Comparison of ENCODE assay signal across 19 cellular contexts in the genomic region with DNA sequence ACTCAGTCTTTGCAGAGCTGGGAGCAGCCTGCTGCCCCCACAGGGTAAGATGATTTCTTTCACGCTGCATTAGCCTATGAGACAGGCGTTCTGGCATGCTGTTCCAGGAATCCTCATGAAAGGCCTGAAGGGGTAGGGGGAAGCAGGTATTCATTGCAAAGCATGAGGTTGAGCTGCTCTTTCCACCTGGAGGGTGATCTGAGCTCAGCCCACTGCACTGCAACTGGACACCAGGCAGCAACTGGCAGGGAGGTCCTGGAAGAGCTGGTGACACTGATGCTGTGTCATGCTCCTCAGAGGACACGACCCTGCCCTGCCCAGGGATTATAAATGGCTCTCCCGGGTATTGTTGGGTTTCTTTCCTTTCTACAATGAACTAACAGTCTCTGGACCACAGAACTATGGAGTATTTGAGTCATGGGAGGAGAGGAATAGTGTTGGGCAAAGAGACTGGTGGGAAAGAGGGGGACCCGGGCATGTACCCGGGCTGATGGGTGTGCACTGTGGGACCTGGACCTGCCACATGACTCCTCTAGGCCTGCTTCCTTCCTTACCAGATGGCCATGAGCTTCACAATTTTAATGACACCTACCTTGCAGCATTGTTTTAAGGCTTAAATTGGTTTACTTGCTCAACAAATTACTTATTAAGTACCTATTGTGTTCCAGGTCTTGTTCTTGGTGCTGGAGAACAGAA. TPM values are rescaled to one million over a fixed set of nuclear protein-coding genes. Genes with fewer than 3 reads are reported as not detected.
DNase-seq lines count a peak whose midpoint lies in the region; ATAC-seq, FAIRE-seq and TF ChIP-seq lines count a peak whose summit lies in the region.
"Had no signal": no experiment of that assay in that cellular context is flagged by ENCODE, and none has a peak within 500 bp of the region (broad histone marks: within the 10 kb centered on the region; RNA-seq: fewer than 3 reads in every experiment).

No MANE protein-coding gene starts in this region.

- no peak for FAIRE-seq in frontal cortex (lab: Jason Lieb, UNC)

- ATAC-seq in GM23338 (peak; percentile 56), gastrocnemius medialis (peak; percentile 92 to 99)
- ATAC-seq: activated CD8-positive, alpha-beta T cell treated with anti-CD3 and anti-CD28 coated beads for 36 hours; activated T-cell treated with anti-CD3 and anti-CD28 coated beads, Interleukin-2, amount 50 U/mL, for 4 hours; T-cell had no signal

- TF ChIP-seq CTCF in GM23338 (conservative IDR thresholded peaks at IDR 0.05; ENCODE audit: low read depth in 2 of 2) (no peak), gastrocnemius medialis (IDR thresholded peaks at IDR 0.05 in 4 of 5, conservative IDR thresholded peaks at IDR 0.05 in 1 of 5) (no peak)

- no peaks in the 10 kb centered on the region for H3K79me2 ChIP-seq in GM23338 (replicated peaks; ENCODE audit: insufficient read depth)

- H3K4me1 Mint-ChIP-seq in GM23338: peaks cover 18% of the 10 kb centered on the region
- H3K4me1 Mint-ChIP-seq: T-cell had no signal

- no peak overlapping the region for H3K27ac ChIP-seq in GM23338 (ENCODE audit: low read depth)
- peak overlapping the region; percentile 37 to 75 (median 60) for H3K27ac ChIP-seq in gastrocnemius medialis
- H3K27ac ChIP-seq: ascending aorta had no signal

- H3F3A ChIP-seq in GM23338 (replicated peaks; ENCODE audit: low read depth): no peaks in the 10 kb centered on the region

- no peaks in the 10 kb centered on the region for H3K36me3 Mint-ChIP-seq in GM23338 (ENCODE audit: low read depth)
- H3K36me3 Mint-ChIP-seq: T-cell had no signal

- no peaks in the 10 kb centered on the region for H4K20me1 ChIP-seq in GM23338 (replicated peaks; ENCODE audit: insufficient read depth)

- H3K27me3 ChIP-seq in GM23338 (ENCODE audit: insufficient read depth) (no peaks in the 10 kb centered on the region), gastrocnemius medialis (no peaks in the 10 kb centered on the region)
- H3K27me3 ChIP-seq: ascending aorta, MG63 had no signal

- H3K9me3 Mint-ChIP-seq in GM23338: no peaks in the 10 kb centered on the region
- H3K9me3 Mint-ChIP-seq: activated CD8-positive, alpha-beta T cell treated with anti-CD3 and anti-CD28 coated beads for 36 hours; activated T-cell treated with anti-CD3 and anti-CD28 coated beads, Interleukin-2, amount 50 U/mL, for 4 hours; HFFc6; stimulated activated naive CD8-positive, alpha-beta T cell treated with anti-CD3 and anti-CD28 coated beads, Interleukin-15, Interleukin-2, amounts not matched to agents 100 ng/mL and 50 ng/mL, for 24 hours; T-cell had no signal

- no peaks in the 10 kb centered on the region for H3K9me2 ChIP-seq in GM23338 (ENCODE audit: insufficient read depth)

- in situ Hi-C loops in gastrocnemius medialis (cut with MboI; ENCODE audit: low sequenced_read_pairs in 4 of 4): no loop called here
- in situ Hi-C loops in G401 (cut with HindIII; ENCODE audit: low sequenced_read_pairs): no loop called here

- H3K9me3 ChIP-seq in gastrocnemius medialis: no peaks in the 10 kb centered on the region
- H3K9me3 ChIP-seq: ascending aorta, MG63 had no signal

- H2AFZ ChIP-seq in GM23338: peak overlapping the region; percentile 83

- intact Hi-C loops in gastrocnemius medialis (cut with DNase I; ENCODE audit: low total_unique reads): no loop called here

- H3K27me3 Mint-ChIP-seq in GM23338 (ENCODE audit: insufficient read depth, low read depth, poor library complexity): peaks cover 11% of the 10 kb centered on the region
- H3K27me3 Mint-ChIP-seq: stimulated activated naive CD8-positive, alpha-beta T cell treated with anti-CD3 and anti-CD28 coated beads, Interleukin-15, Interleukin-2, amounts not matched to agents 100 ng/mL and 50 ng/mL, for 24 hours had no signal

- H3K27ac Mint-ChIP-seq in GM23338: peak overlapping the region; percentile 36
- H3K27ac Mint-ChIP-seq: activated CD8-positive, alpha-beta T cell treated with anti-CD3 and anti-CD28 coated beads for 36 hours; HFFc6; stimulated activated naive CD8-positive, alpha-beta T cell treated with anti-CD3 and anti-CD28 coated beads, Interleukin-15, Interleukin-2, amounts not matched to agents 100 ng/mL and 50 ng/mL, for 24 hours; T-cell had no signal

- H3K36me3 ChIP-seq in GM23338 (ENCODE audit: insufficient read depth) (no peaks in the 10 kb centered on the region), gastrocnemius medialis (no peaks in the 10 kb centered on the region)
- H3K36me3 ChIP-seq: ascending aorta, MG63 had no signal

- H3K4me1 ChIP-seq in GM23338 (ENCODE audit: insufficient read depth) (no peaks in the 10 kb centered on the region), gastrocnemius medialis (peaks cover 9 to 10% of the 10 kb centered on the region in 2 donors)
- H3K4me1 ChIP-seq: ascending aorta had no signal

- TF ChIP-seq POLR2A in gastrocnemius medialis (IDR thresholded peaks at IDR 0.05): no peak

- no peak overlapping the region for H3K4me3 Mint-ChIP-seq in GM23338
- H3K4me3 Mint-ChIP-seq: activated CD8-positive, alpha-beta T cell treated with anti-CD3 and anti-CD28 coated beads for 36 hours; activated T-cell treated with anti-CD3 and anti-CD28 coated beads, Interleukin-2, amount 50 U/mL, for 4 hours; HFFc6; stimulated activated naive CD8-positive, alpha-beta T cell treated with anti-CD3 and anti-CD28 coated beads, Interleukin-15, Interleukin-2, amounts not matched to agents 100 ng/mL and 50 ng/mL, for 24 hours; T-cell had no signal

- DNase-seq in GM23338 (ENCODE audit: low spot score): peak; percentile 33
- peak; percentile 34 for DNase-seq in SW480 (ENCODE audit: low spot score)
- DNase-seq in iPS-NIHi11 (ENCODE audit: low spot score): peak; percentile 17
- peak; percentile 43 to 85 for DNase-seq in gastrocnemius medialis
- no peak for DNase-seq in NCI-H1092 (lab: John Stamatoyannopoulos, UW)
- no peak for DNase-seq in frontal cortex (ENCODE audit: low spot score in 2 of 2)
- no peak for DNase-seq in G401 (ENCODE audit: low spot score)
- DNase-seq in activated CD4-positive, CD25-positive, alpha-beta regulatory T cell treated with anti-CD3 and anti-CD28 coated beads, Interleukin-2, amount 50 U/mL, for 72 hours: no peak
- DNase-seq: activated CD8-positive, alpha-beta T cell treated with anti-CD3 and anti-CD28 coated beads for 36 hours; activated naive CD4-positive, alpha-beta T cell treated with anti-CD3 and anti-CD28 coated beads, Interleukin-2, amount 50 U/mL, for 16 hours; activated T-cell treated with anti-CD3 and anti-CD28 coated beads, Interleukin-2, amount 50 U/mL, for 4 hours; HFFc6; hippocampal formation; MG63; NCI-H187; retina; T-cell had no signal

- no peak overlapping the region for H3K4me2 ChIP-seq in GM23338

- H3K4me3 ChIP-seq in GM23338 (no peak overlapping the region), gastrocnemius medialis (no peak overlapping the region)
- H3K4me3 ChIP-seq: ascending aorta, MG63 had no signal

TF ChIP-seq in GM23338, 12 proteins besides CTCF, POLR2A, EP300 and RAD21:
- TF ChIP-seq NANOG (IDR thresholded peaks at IDR 0.05; ENCODE audit: borderline replicate concordance): no peak

RNA-seq across cellular contexts. Expression of a gene that starts 24.3 kb away (rescaled TPM):
- 10.1 and 12.4 TPM in 2 replicates for total RNA-seq in GM23338 (2014; rRNA removed; shearing (Covaris generic))
- 15.5 and 16.4 TPM in 2 replicates for polyA plus RNA-seq in GM23338 (2016; fragmentation: Nextera tagmentation; extraction: Ambion mirVana)
- total RNA-seq in gastrocnemius medialis (10 to 100 TPM; 20.7 to 38.3 (median 26.1) TPM), frontal cortex (25.3 TPM)
- total RNA-seq in G401 (2014; rRNA removed; shearing (Covaris generic)): 19.1 and 29.9 TPM in 2 replicates

Comparison
In these comparisons a context has a peak if more than half of its experiments do, and no peak if none do; other contexts are left out.
1. DNase-seq: peak in GM23338 (single experiment), SW480 (single experiment), iPS-NIHi11 (single experiment) and gastrocnemius medialis (2 of 2); none in NCI-H1092 (single experiment), frontal cortex (0 of 2), G401 (single experiment) and activated CD4-positive, CD25-positive, alpha-beta regulatory T cell treated with anti-CD3 and anti-CD28 coated beads, Interleukin-2, amount 50 U/mL, for 72 hours (single experiment).